In genomic region chr6:16591681-16592549, GRCh38 we compare ENCODE assay signal across 7 cellular contexts.
DNase-seq lines count a peak whose midpoint lies in the region; ATAC-seq lines count a peak whose summit lies in the region.

No MANE protein-coding gene starts in this region.

- H3K4me3 Mint-ChIP-seq in IgD-negative memory B cell = peak overlapping the region; percentile 16 to 88 (median 73)

- peak; percentile 16 to 26 for DNase-seq in stimulated activated CD4-positive, alpha-beta T cell treated with anti-CD3 and anti-CD28 coated beads, Interleukin-15, amount 100 ng/mL, for 48 hours (ENCODE audit: low read depth in 2 of 2)
- DNase-seq in cardiac septum (ENCODE audit: low spot score) (no peak), NCI-H510A treated with DMSO at 0.1 percent for 48 hours (lab: John Stamatoyannopoulos, UW) (no peak)

- H3K4me1 Mint-ChIP-seq in IgD-negative memory B cell = peaks cover 31 to 44% (median 42%) of the 10 kb centered on the region in 3 donors

- no peaks in the 10 kb centered on the region for H3K36me3 Mint-ChIP-seq in IgD-negative memory B cell

- H3K27me3 Mint-ChIP-seq in IgD-negative memory B cell = no peaks in the 10 kb centered on the region

- intact Hi-C loops in cardiac septum (cut with DNase I) = no loop called here

- H3K27ac Mint-ChIP-seq in IgD-negative memory B cell = peak overlapping the region; percentile 57 to 89 (median 72)

- H3K9me3 Mint-ChIP-seq in IgD-negative memory B cell = no peaks in the 10 kb centered on the region

- ATAC-seq in GM18870 (IDR thresholded peaks at IDR 0.05; ENCODE audit: unreplicated experiment) = peak; percentile 82
- peak; percentile 85 for ATAC-seq in GM21723 (IDR thresholded peaks at IDR 0.05; ENCODE audit: unreplicated experiment)
- ATAC-seq in GM18517 (IDR thresholded peaks at IDR 0.05; ENCODE audit: unreplicated experiment) = no peak

Comparison
In these comparisons a context has a peak if more than half of its experiments do, and no peak if none do; other contexts are left out.
1. DNase-seq: peak in stimulated activated CD4-positive, alpha-beta T cell treated with anti-CD3 and anti-CD28 coated beads, Interleukin-15, amount 100 ng/mL, for 48 hours (2 of 2); none in cardiac septum (single experiment) and NCI-H510A treated with DMSO at 0.1 percent for 48 hours (single experiment).